12 cellular contexts compared by ENCODE assay signal in genomic region chr2:100470898-100471514, GRCh38. TPM values are rescaled to one million over a fixed set of nuclear protein-coding genes. Genes with fewer than 3 reads are reported as not detected.
DNase-seq lines count a peak whose midpoint lies in the region; ATAC-seq and TF ChIP-seq lines count a peak whose summit lies in the region.
"Had no signal": no experiment of that assay in that cellular context is flagged by ENCODE, and none has a peak within 500 bp of the region (broad histone marks: within the 10 kb centered on the region; RNA-seq: fewer than 3 reads in every experiment).

No MANE protein-coding gene starts in this region.

- intact Hi-C loops in MCF 10A (cut with micrococcal nuclease), result no loop called here
- intact Hi-C loops in breast epithelium (cut with DNase I; ENCODE audit: low total_unique reads), result no loop called here
- intact Hi-C loops in testis (cut with DNase I; ENCODE audit: low total_unique reads), result no loop called here
- intact Hi-C loops in CD4-positive, alpha-beta T cell (cut with DNase I, micrococcal nuclease), result no loop called here

- TF ChIP-seq CTCF in MCF 10A (IDR thresholded peaks at IDR 0.05; ENCODE audit: unreplicated experiment) (no peak), breast epithelium (IDR thresholded peaks at IDR 0.05) (no peak), testis (IDR thresholded peaks at IDR 0.05) (no peak)
- no peak for TF ChIP-seq CTCF in CD4-positive, alpha-beta T cell (IDR thresholded peaks at IDR 0.05)

- H3K27me3 ChIP-seq in breast epithelium (no peaks in the 10 kb centered on the region), testis (no peaks in the 10 kb centered on the region)
- H3K27me3 ChIP-seq in CD4-positive, alpha-beta T cell (ENCODE audit: control insufficient read depth, insufficient read depth, low read length), result peaks cover 20% of the 10 kb centered on the region

- no peaks in the 10 kb centered on the region for H3K4me1 Mint-ChIP-seq in MCF 10A (ENCODE audit: insufficient read depth, unreplicated experiment)
- H3K4me1 Mint-ChIP-seq in CD4-positive, alpha-beta T cell (ENCODE audit: low read depth), result no peaks in the 10 kb centered on the region

- H3K4me1 ChIP-seq in breast epithelium (no peaks in the 10 kb centered on the region), testis (no peaks in the 10 kb centered on the region)

- peaks cover 72% of the 10 kb centered on the region for H3K27me3 Mint-ChIP-seq in MCF 10A (ENCODE audit: insufficient read depth, unreplicated experiment)
- H3K27me3 Mint-ChIP-seq in CD4-positive, alpha-beta T cell, result peaks cover 54% of the 10 kb centered on the region

- H3K9me3 Mint-ChIP-seq in MCF 10A (ENCODE audit: unreplicated experiment), result no peaks in the 10 kb centered on the region
- H3K9me3 Mint-ChIP-seq in CD4-positive, alpha-beta T cell, result no peaks in the 10 kb centered on the region

- H3K27ac Mint-ChIP-seq in MCF 10A (ENCODE audit: low read depth, unreplicated experiment), result no peak overlapping the region
- no peak overlapping the region for H3K27ac Mint-ChIP-seq in CD4-positive, alpha-beta T cell

- H3K4me3 ChIP-seq in breast epithelium (no peak overlapping the region), testis (no peak overlapping the region)

- no peak for ATAC-seq in GM18867 (IDR thresholded peaks at IDR 0.05; ENCODE audit: unreplicated experiment)
- ATAC-seq in CD4-positive, alpha-beta T cell (ENCODE audit: poor library complexity), result no peak

- peak; percentile 22 for DNase-seq in MCF 10A (ENCODE audit: unreplicated experiment)
- no peak for DNase-seq in breast epithelium (ENCODE audit: low spot score in 2 of 2)
- peak; percentile 25 for DNase-seq in SK-MEL-5 (ENCODE audit: low read depth, low spot score)
- peak; percentile 3 for DNase-seq in globus pallidus (ENCODE audit: low spot score)
- peak; percentile 73 for DNase-seq in testis
- no peak for DNase-seq in GDM1 (lab: John Stamatoyannopoulos, UW)
- no peak for DNase-seq in CD4-positive, alpha-beta T cell
- DNase-seq: activated gamma-delta T cell treated with Interleukin-2 at 50 U/mL for 16 hours, NCI-H2227 treated with DMSO at 0.1 percent for 48 hours had no signal

- H3K27ac ChIP-seq in breast epithelium (no peak overlapping the region), testis (no peak overlapping the region)
- H3K27ac ChIP-seq in CD4-positive, alpha-beta T cell (ENCODE audit: low read depth, low read length), result no peak overlapping the region

- no peaks in the 10 kb centered on the region for H3K36me3 ChIP-seq in breast epithelium
- no peaks in the 10 kb centered on the region for H3K36me3 ChIP-seq in testis (ENCODE audit: low read depth, missing control alignments)

- CTCF ChIA-PET in MCF 10A (lab: Yijun Ruan, JAX), result no interaction called here
- CTCF ChIA-PET in CD4-positive, alpha-beta T cell (lab: Charles Lee), result no interaction called here

- in situ Hi-C loops in SK-MEL-5 (cut with HindIII; ENCODE audit: low pct_unique_long_range_greater_than_20kb, low sequenced_read_pairs), result no loop called here

- no peaks in the 10 kb centered on the region for H3K36me3 Mint-ChIP-seq in MCF 10A (ENCODE audit: insufficient read depth, unreplicated experiment)
- H3K36me3 Mint-ChIP-seq in CD4-positive, alpha-beta T cell (ENCODE audit: low read depth), result no peaks in the 10 kb centered on the region

- POLR2A ChIA-PET in MCF 10A (lab: Yijun Ruan, JAX), result interaction anchor here (0.8 kb wide), 1 partner anchor 15 kb away, joined by 4 read pairs; no protein-coding TSS in a partner anchor
- POLR2A ChIA-PET in CD4-positive, alpha-beta T cell (lab: Charles Lee), result no interaction called here

- no TSS peak for BruUV-seq in MCF 10A (replicated peaks; lab: Mats Ljungman, UMichigan)

- no peaks in the 10 kb centered on the region for H3K9me3 ChIP-seq in breast epithelium
- no peaks in the 10 kb centered on the region for H3K9me3 ChIP-seq in testis
- no peaks in the 10 kb centered on the region for H3K9me3 ChIP-seq in CD4-positive, alpha-beta T cell (ENCODE audit: control insufficient read depth, low read length)

- no peak overlapping the region for H3K4me3 Mint-ChIP-seq in MCF 10A (ENCODE audit: unreplicated experiment)
- H3K4me3 Mint-ChIP-seq in CD4-positive, alpha-beta T cell, result no peak overlapping the region

- no peak for TF ChIP-seq POLR2A in breast epithelium (IDR thresholded peaks at IDR 0.05)
- TF ChIP-seq POLR2A in testis (IDR thresholded peaks at IDR 0.05), result no peak

- 12 to 16% methylated on average over 16 of the region's 16 CpGs for WGBS in testis, 2 donors

RNA-seq across cellular contexts. Expression of gene NMS, which starts 0.7 kb away (rescaled TPM):
- total RNA-seq in MCF 10A (2022) (not detected in 2 replicates), breast epithelium (not detected), testis (not detected)
- not detected in 2 replicates for total RNA-seq in SK-MEL-5 (2014; rRNA removed; shearing (Covaris generic))
- not detected in 2 replicates for polyA plus RNA-seq in SK-MEL-5 (2015; cell fraction: cytosol; rRNA removed)
- not detected in 2 replicates for polyA plus RNA-seq in SK-MEL-5 (2015; cell fraction: nucleus; rRNA removed)
- polyA plus RNA-seq in testis (ENCODE audit: insufficient read depth, low read depth, low replicate concordance), result not detected
- total RNA-seq in CD4-positive, alpha-beta T cell, result not detected
- total RNA-seq: endothelial cell of umbilical vein had no signal
- polyA plus RNA-seq: BJ, endothelial cell of umbilical vein had no signal

RNA-seq across cellular contexts. Expression of gene CHST10, which starts 53.5 kb away (rescaled TPM):
- total RNA-seq in MCF 10A (2022) (2.3 and 4.0 TPM in 2 replicates), breast epithelium (10 to 100 TPM in 1 of 3 donors, 1 to 10 TPM in 2; 4.5 to 17.0 (median 8.3) TPM), testis (10 to 100 TPM; 14.6 to 21.5 TPM)
- 35.5 and 36.6 TPM in 2 replicates for total RNA-seq in SK-MEL-5 (2014; rRNA removed; shearing (Covaris generic))
- 36.6 and 39.9 TPM in 2 replicates for polyA plus RNA-seq in SK-MEL-5 (2015; cell fraction: cytosol; rRNA removed)
- 27.3 and 35.7 TPM in 2 replicates for polyA plus RNA-seq in SK-MEL-5 (2015; cell fraction: nucleus; rRNA removed)
- polyA plus RNA-seq in testis (ENCODE audit: insufficient read depth, low read depth, low replicate concordance), result 14.8 TPM
- 1 to 10 TPM; 1.5 to 1.9 TPM for total RNA-seq in CD4-positive, alpha-beta T cell

Comparison
In these comparisons a context has a peak if more than half of its experiments do, and no peak if none do; other contexts are left out.
1. DNase-seq: peak in MCF 10A (single experiment), SK-MEL-5 (single experiment), globus pallidus (single experiment) and testis (single experiment); none in breast epithelium (0 of 2), GDM1 (single experiment) and CD4-positive, alpha-beta T cell (0 of 10).